8 cellular contexts compared by ENCODE assay signal in genomic region chr20:62496525-62497218, GRCh38.
A peak's percentile ranks its signal among the peaks of the same experiment; 100 is the strongest.
DNase-seq lines count a peak whose midpoint lies in the region; ATAC-seq and TF ChIP-seq lines count a peak whose summit lies in the region.

No MANE protein-coding gene starts in this region.

- POLR2A ChIA-PET in HEK293T (lab: Yijun Ruan, JAX): no interaction called here

- DNase-seq in HEK293T (ENCODE audit: extremely low spot score): peak; percentile 74
- peak; percentile 23 to 36 for DNase-seq in activated CD4-positive, alpha-beta T cell treated with anti-CD3 and anti-CD28 coated beads, Interleukin-2, amount 50 U/mL, for 48 hours
- DNase-seq in iPS-NIHi7 (ENCODE audit: extremely low spot score): peak; percentile 91
- DNase-seq in DMS79 treated with DMSO at 0.1 percent for 48 hours (lab: John Stamatoyannopoulos, UW): no peak
- DNase-seq in GF-D8 (lab: John Stamatoyannopoulos, UW): no peak
- DNase-seq in NOMO-1 treated with dmso at 0.1 percent for 144 hours (lab: John Stamatoyannopoulos, UW; ENCODE audit: unreplicated experiment): no peak

- CTCF ChIA-PET in HEK293T (lab: Yijun Ruan, JAX): interaction anchor here (0.8 to 1.0 kb wide), 2 partner anchors 87 to 312 kb away, joined by 4 to 7 read pairs; no protein-coding TSS in a partner anchor

- no peak overlapping the region for H3K27ac ChIP-seq in BLaER1

- H3K9me3 ChIP-seq in BLaER1: no peaks in the 10 kb centered on the region

- H3K4me3 ChIP-seq in BLaER1: no peak overlapping the region

- peaks cover 83% of the 10 kb centered on the region for H3K4me1 ChIP-seq in BLaER1

- peak overlapping the region; percentile 88 for H3K4me2 ChIP-seq in BLaER1

- no peaks in the 10 kb centered on the region for H4K20me1 ChIP-seq in BLaER1

- no peak for ATAC-seq in HG02759 (IDR thresholded peaks at IDR 0.05; ENCODE audit: unreplicated experiment)

- H3K36me3 ChIP-seq in BLaER1: no peaks in the 10 kb centered on the region

- peaks cover 6% of the 10 kb centered on the region; the same call in 1 of the 2 replicates for H3K27me3 ChIP-seq in BLaER1

- H3K9ac ChIP-seq in BLaER1: no peak overlapping the region

TF ChIP-seq in HEK293T, 16 proteins besides CTCF, POLR2A, EP300 and RAD21:
- no peak for TF ChIP-seq PKNOX1 (IDR thresholded peaks at IDR 0.05)
TF ChIP-seq in HEK293T: peak in this region for 0.

Comparison
In these comparisons a context has a peak if more than half of its experiments do, and no peak if none do; other contexts are left out.
1. DNase-seq: peak in HEK293T (single experiment), activated CD4-positive, alpha-beta T cell treated with anti-CD3 and anti-CD28 coated beads, Interleukin-2, amount 50 U/mL, for 48 hours (2 of 2) and iPS-NIHi7 (single experiment); none in DMS79 treated with DMSO at 0.1 percent for 48 hours (single experiment), GF-D8 (single experiment) and NOMO-1 treated with dmso at 0.1 percent for 144 hours (single experiment).